14 cellular contexts compared by ENCODE assay signal in genomic region chr16:85870159-85870558, GRCh38. TPM values are rescaled to one million over a fixed set of nuclear protein-coding genes. Genes with fewer than 3 reads are reported as not detected.
DNase-seq lines count a peak whose midpoint lies in the region; ATAC-seq, FAIRE-seq and TF ChIP-seq lines count a peak whose summit lies in the region.
"Had no signal": no experiment of that assay in that cellular context is flagged by ENCODE, and none has a peak within 500 bp of the region (broad histone marks: within the 10 kb centered on the region; RNA-seq: fewer than 3 reads in every experiment).

No MANE protein-coding gene starts in this region.

- no peaks in the 10 kb centered on the region for H3K9me3 Mint-ChIP-seq in Calu3 (ENCODE audit: low read depth, unreplicated experiment)
- H3K9me3 Mint-ChIP-seq: CD8-positive, alpha-beta T cell; T-helper 1 cell treated with Interleukin-12 subunit alpha and Interleukin-12 subunit beta and Interleukin-4 antibody, amounts not matched to agents 30 μg/mL and 1 μg/mL, for 36 hours had no signal

- H2AFZ ChIP-seq in endothelial cell of umbilical vein (ENCODE audit: low read depth, low read length) = no peak overlapping the region

- POLR2A ChIA-PET in endothelial cell of umbilical vein (lab: Charles Lee) = no interaction called here

- no peaks in the 10 kb centered on the region for H3K36me3 ChIP-seq in BLaER1
- no peaks in the 10 kb centered on the region for H3K36me3 ChIP-seq in endothelial cell of umbilical vein (ENCODE audit: control insufficient read depth in 2 of 2, extremely low read depth in 1 of 2, insufficient read depth in 2 of 2, low read length in 2 of 2)
- no peaks in the 10 kb centered on the region for H3K36me3 ChIP-seq in mucosa of descending colon (ENCODE audit: low read depth)
- H3K36me3 ChIP-seq: MG63 had no signal

- CTCF ChIA-PET in endothelial cell of umbilical vein (lab: Charles Lee) (interaction anchor here (1.2 to 1.5 kb wide), 2 partner anchors 9 to 49 kb away, joined by 4 to 5 read pairs; no protein-coding TSS in a partner anchor), Calu3 (lab: Charles Lee) (no interaction called here)

- no peak for FAIRE-seq in endothelial cell of umbilical vein (lab: Jason Lieb, UNC)
- FAIRE-seq: RCC 7860 had no signal

- no peaks in the 10 kb centered on the region for H4K20me1 ChIP-seq in BLaER1
- H4K20me1 ChIP-seq in endothelial cell of umbilical vein (replicated peaks; ENCODE audit: control insufficient read depth, extremely low read depth, insufficient read depth, low read length) = no peaks in the 10 kb centered on the region

- no peaks in the 10 kb centered on the region for H3K36me3 Mint-ChIP-seq in Calu3 (ENCODE audit: insufficient read depth, unreplicated experiment)
- H3K36me3 Mint-ChIP-seq: CD8-positive, alpha-beta T cell had no signal

- BruUV-seq in endothelial cell of umbilical vein (replicated peaks; lab: Mats Ljungman, UMichigan) (no TSS peak), Calu3 (replicated peaks; lab: Mats Ljungman, UMichigan) (no TSS peak)

- no peaks in the 10 kb centered on the region for H3K79me2 ChIP-seq in endothelial cell of umbilical vein (ENCODE audit: control insufficient read depth, insufficient read depth, low read length)

- dilution Hi-C loops in endothelial cell of umbilical vein (cut with MboI; ENCODE audit: extremely low pct_ligation_motif_present, low sequenced_read_pairs) = no loop called here

- intact Hi-C loops in endothelial cell of umbilical vein (cut with micrococcal nuclease) = no loop called here
- intact Hi-C loops in mucosa of descending colon (cut with DNase I, micrococcal nuclease) = no loop called here
- intact Hi-C loops in Calu3 (cut with micrococcal nuclease; ENCODE audit: unreplicated experiment) = no loop called here

- H3K27me3 Mint-ChIP-seq in Calu3 (ENCODE audit: unreplicated experiment) = peaks cover 73% of the 10 kb centered on the region

- no peak for TF ChIP-seq POLR2A in endothelial cell of umbilical vein (IDR thresholded peaks at IDR 0.05; ENCODE audit: low read depth, low read length)

- H3K4me2 ChIP-seq in BLaER1 (peak overlapping the region; percentile 80), endothelial cell of umbilical vein (ENCODE audit: insufficient read depth, low read length) (no peak overlapping the region)

- 0 out of 2 replicates have a peak overlapping the region, but pooled peaks have one; percentile 17 for H3K4me3 ChIP-seq in BLaER1
- H3K4me3 ChIP-seq in endothelial cell of umbilical vein (replicated peaks in 1 of 3; ENCODE audit: insufficient read depth in 1 of 3, low read depth in 1 of 3, low read length in 3 of 3) = no peak overlapping the region
- H3K4me3 ChIP-seq in mucosa of descending colon = no peak overlapping the region
- H3K4me3 ChIP-seq: MG63 had no signal

- TF ChIP-seq CTCF in endothelial cell of umbilical vein (IDR thresholded peaks at IDR 0.05; ENCODE audit: extremely low read depth in 1 of 2, insufficient read depth in 1 of 2, low read depth in 1 of 2, low read length in 2 of 2) (no peak), mucosa of descending colon (IDR thresholded peaks at IDR 0.05) (no peak), Calu3 (IDR thresholded peaks at IDR 0.05; ENCODE audit: unreplicated experiment) (no peak)

- H3K9me3 ChIP-seq in BLaER1 (peaks cover 15% of the 10 kb centered on the region), endothelial cell of umbilical vein (replicated peaks; ENCODE audit: control insufficient read depth, insufficient read depth, low read length) (no peaks in the 10 kb centered on the region), mucosa of descending colon (no peaks in the 10 kb centered on the region)
- H3K9me3 ChIP-seq: MG63 had no signal

- ATAC-seq in HG02973 (IDR thresholded peaks at IDR 0.05; ENCODE audit: unreplicated experiment) = peak; percentile 13
- peak; percentile 43 for ATAC-seq in mucosa of descending colon
- ATAC-seq: CD8-positive, alpha-beta T cell had no signal

- H3K27ac Mint-ChIP-seq in Calu3 (ENCODE audit: unreplicated experiment) = no peak overlapping the region
- H3K27ac Mint-ChIP-seq: CD8-positive, alpha-beta T cell; T-helper 1 cell treated with Interleukin-12 subunit alpha and Interleukin-12 subunit beta and Interleukin-4 antibody, amounts not matched to agents 30 μg/mL and 1 μg/mL, for 36 hours had no signal

- H3K4me3 Mint-ChIP-seq in Calu3 (ENCODE audit: low read depth, unreplicated experiment) = no peak overlapping the region
- H3K4me3 Mint-ChIP-seq: CD8-positive, alpha-beta T cell; T-helper 1 cell treated with Interleukin-12 subunit alpha and Interleukin-12 subunit beta and Interleukin-4 antibody, amounts not matched to agents 30 μg/mL and 1 μg/mL, for 36 hours had no signal

- H3K9me1 ChIP-seq in endothelial cell of umbilical vein (replicated peaks; ENCODE audit: control insufficient read depth, extremely low read depth, insufficient read depth, low read length) = no peaks in the 10 kb centered on the region

- H3K9ac ChIP-seq in BLaER1 = peak overlapping the region; percentile 36; the same call in 1 of the 2 replicates
- no peak overlapping the region for H3K9ac ChIP-seq in endothelial cell of umbilical vein (replicated peaks; ENCODE audit: extremely low read depth, insufficient read depth, low read length)

- H3K4me1 Mint-ChIP-seq in Calu3 (ENCODE audit: low read depth, unreplicated experiment) = no peaks in the 10 kb centered on the region

- H3K27me3 ChIP-seq in BLaER1 (no peaks in the 10 kb centered on the region), endothelial cell of umbilical vein (ENCODE audit: control insufficient read depth in 2 of 2, insufficient read depth in 2 of 2, low read length in 2 of 2) (peaks cover 15 to 19% of the 10 kb centered on the region in 2 experiments)

- H3K4me1 ChIP-seq in BLaER1 (peaks cover 79% of the 10 kb centered on the region), endothelial cell of umbilical vein (ENCODE audit: control insufficient read depth, extremely low read depth, insufficient read depth, low read length) (no peaks in the 10 kb centered on the region), mucosa of descending colon (ENCODE audit: low read depth) (no peaks in the 10 kb centered on the region)

- H3K27ac ChIP-seq in BLaER1 (peak overlapping the region; percentile 59), endothelial cell of umbilical vein (ENCODE audit: insufficient read depth, low read depth, low read length) (no peak overlapping the region)

- DNase-seq in endothelial cell of umbilical vein (ENCODE audit: low read depth, low spot score) (no peak), mucosa of descending colon (no peak), Calu3 (no peak), DMS 273 (lab: John Stamatoyannopoulos, UW; ENCODE audit: unreplicated experiment) (no peak), UCSD-AML1 (lab: John Stamatoyannopoulos, UW; ENCODE audit: unreplicated experiment) (no peak), DMS79 (lab: John Stamatoyannopoulos, UW) (no peak)
- DNase-seq: foreskin melanocyte, mammary epithelial cell, MG63 had no signal

TF ChIP-seq in endothelial cell of umbilical vein, 7 proteins besides CTCF, POLR2A, EP300 and RAD21:
- TF ChIP-seq MAX (IDR thresholded peaks at IDR 0.05; ENCODE audit: insufficient read depth, insufficient read length) (no peak), EZH2 (IDR thresholded peaks at IDR 0.05; ENCODE audit: borderline replicate concordance, low read depth, low read length, severe bottlenecking) (peak; percentile 18), MYC (IDR thresholded peaks at IDR 0.05; ENCODE audit: low read depth, low read length) (no peak)

RNA-seq across cellular contexts. Expression of gene IRF8, which starts 28.8 kb away (rescaled TPM):
- not detected in 2 replicates for total RNA-seq in endothelial cell of umbilical vein
- 0.08 TPM in 1 of 2 replicates, not detected in the other for polyA plus RNA-seq in endothelial cell of umbilical vein
- 0.06 and 0.11 TPM in 2 replicates for polyA plus RNA-seq in endothelial cell of umbilical vein (2011; cell fraction: cytosol; rRNA removed)
- polyA plus RNA-seq in endothelial cell of umbilical vein (2011; cell fraction: nucleus; rRNA removed) = 0.13 and 0.22 TPM in 2 replicates
- not detected in 2 replicates for polyA plus RNA-seq in endothelial cell of umbilical vein (2012)
- not detected in 2 replicates for polyA minus RNA-seq in endothelial cell of umbilical vein
- polyA minus RNA-seq in endothelial cell of umbilical vein (2011; cell fraction: cytosol; rRNA and poly(A)+ RNA removed) = not detected
- polyA minus RNA-seq in endothelial cell of umbilical vein (2011; cell fraction: nucleus; rRNA and poly(A)+ RNA removed) = not detected in 2 replicates
- total RNA-seq in mucosa of descending colon = 10 to 100 TPM; 28.8 to 55.8 (median 36.5) TPM
- 5.0 and 10.5 TPM in 2 replicates for total RNA-seq in Calu3 (2022)
- total RNA-seq: mammary epithelial cell had no signal
- polyA plus RNA-seq: mammary epithelial cell had no signal
